20 cellular contexts compared by ENCODE assay signal in genomic region chr20:49034070-49034732, GRCh38.
"Had no signal": no experiment of that assay in that cellular context is flagged by ENCODE, and none has a peak within 500 bp of the region (broad histone marks: within the 10 kb centered on the region; RNA-seq: fewer than 3 reads in every experiment).

No MANE protein-coding gene starts in this region.

- H3K4me3 ChIP-seq: colonic mucosa, lower lobe of right lung, ovary, psoas muscle, thoracic aorta, tibial nerve, vagina had no signal

- H3K36me3 ChIP-seq: ovary had no signal

- H3K27ac ChIP-seq: colonic mucosa, lower lobe of right lung, ovary, psoas muscle, thoracic aorta, tibial nerve, vagina had no signal

- H3K27me3 Mint-ChIP-seq: dendritic cell treated with granulocyte-macrophage colony-stimulating factor and Interleukin-4, amounts not matched to agents 40 ng/mL and 50 ng/mL, for 4 days; naive thymus-derived CD8-positive, alpha-beta T cell; stimulated activated naive B cell treated with anti-CD40 and anti-IgM and Interleukin-4, amounts not matched to agents 10 μg/mL and 1 μg/mL and 100 μg/mL, for 72 hours; stimulated activated naive CD8-positive, alpha-beta T cell treated with anti-CD3 and anti-CD28 coated beads, Interleukin-15, Interleukin-2, amounts not matched to agents 100 ng/mL and 50 ng/mL, for 24 hours had no signal

- H3K27ac Mint-ChIP-seq: dendritic cell treated with granulocyte-macrophage colony-stimulating factor and Interleukin-4, amounts not matched to agents 40 ng/mL and 50 ng/mL, for 4 days; nephron progenitor cell; stimulated activated naive B cell treated with anti-CD40 and anti-IgM and Interleukin-4, amounts not matched to agents 10 μg/mL and 1 μg/mL and 100 μg/mL, for 72 hours; stimulated activated naive CD8-positive, alpha-beta T cell treated with anti-CD3 and anti-CD28 coated beads, Interleukin-15, Interleukin-2, amounts not matched to agents 100 ng/mL and 50 ng/mL, for 24 hours had no signal

- H3K4me1 ChIP-seq: colonic mucosa, psoas muscle, tibial nerve, vagina had no signal

- DNase-seq: colonic mucosa; effector memory CD4-positive, alpha-beta T cell; erythroblast; left ventricle myocardium superior; lower lobe of right lung; naive thymus-derived CD8-positive, alpha-beta T cell; nephron progenitor cell; occipital lobe; ovary; psoas muscle; right cardiac atrium; small intestine; stimulated activated CD4-positive, alpha-beta T cell treated with anti-CD3 and anti-CD28 coated beads, Interleukin-15, amount 100 ng/mL, for 24 hours; stimulated activated CD4-positive, alpha-beta T cell treated with anti-CD3 and anti-CD28 coated beads, Interleukin-2, amount 100 ng/mL, for 48 hours; stimulated activated naive B cell treated with anti-CD40 and anti-IgM and Interleukin-4, amounts not matched to agents 10 μg/mL and 1 μg/mL and 100 μg/mL, for 72 hours had no signal

- ATAC-seq: left ventricle myocardium superior; lower lobe of right lung; naive thymus-derived CD8-positive, alpha-beta T cell; right cardiac atrium; stimulated activated naive B cell treated with anti-CD40 and anti-IgM and Interleukin-4, amounts not matched to agents 10 μg/mL and 1 μg/mL and 100 μg/mL, for 72 hours had no signal

- H3K4me1 Mint-ChIP-seq: nephron progenitor cell had no signal

- H3K27me3 ChIP-seq: colonic mucosa, ovary, tibial nerve, vagina had no signal

- H3K9me3 Mint-ChIP-seq: dendritic cell treated with granulocyte-macrophage colony-stimulating factor and Interleukin-4, amounts not matched to agents 40 ng/mL and 50 ng/mL, for 4 days; naive thymus-derived CD8-positive, alpha-beta T cell; nephron progenitor cell; stimulated activated naive B cell treated with anti-CD40 and anti-IgM and Interleukin-4, amounts not matched to agents 10 μg/mL and 1 μg/mL and 100 μg/mL, for 72 hours; stimulated activated naive CD8-positive, alpha-beta T cell treated with anti-CD3 and anti-CD28 coated beads, Interleukin-15, Interleukin-2, amounts not matched to agents 100 ng/mL and 50 ng/mL, for 24 hours had no signal

- H3K4me3 Mint-ChIP-seq: dendritic cell treated with granulocyte-macrophage colony-stimulating factor and Interleukin-4, amounts not matched to agents 40 ng/mL and 50 ng/mL, for 4 days; naive thymus-derived CD8-positive, alpha-beta T cell; nephron progenitor cell; stimulated activated naive B cell treated with anti-CD40 and anti-IgM and Interleukin-4, amounts not matched to agents 10 μg/mL and 1 μg/mL and 100 μg/mL, for 72 hours; stimulated activated naive CD8-positive, alpha-beta T cell treated with anti-CD3 and anti-CD28 coated beads, Interleukin-15, Interleukin-2, amounts not matched to agents 100 ng/mL and 50 ng/mL, for 24 hours had no signal

- H3K9me3 ChIP-seq: colonic mucosa, lower lobe of right lung, ovary, psoas muscle, thoracic aorta, tibial nerve, vagina had no signal
